ENCODE assay signal across 1 cellular context in genomic region chr11:87719311-87720073, GRCh38.
TF ChIP-seq lines count a peak whose summit lies in the region.

No MANE protein-coding gene starts in this region.

TF ChIP-seq in IMR-90, 13 proteins besides CTCF, POLR2A, EP300 and RAD21:
- no peak for TF ChIP-seq CHD1 (IDR thresholded peaks at IDR 0.05; ENCODE audit: low read depth, low read length)
TF ChIP-seq in IMR-90: peak in this region for 0.
